23 cellular contexts compared by ENCODE assay signal in the genomic region with DNA sequence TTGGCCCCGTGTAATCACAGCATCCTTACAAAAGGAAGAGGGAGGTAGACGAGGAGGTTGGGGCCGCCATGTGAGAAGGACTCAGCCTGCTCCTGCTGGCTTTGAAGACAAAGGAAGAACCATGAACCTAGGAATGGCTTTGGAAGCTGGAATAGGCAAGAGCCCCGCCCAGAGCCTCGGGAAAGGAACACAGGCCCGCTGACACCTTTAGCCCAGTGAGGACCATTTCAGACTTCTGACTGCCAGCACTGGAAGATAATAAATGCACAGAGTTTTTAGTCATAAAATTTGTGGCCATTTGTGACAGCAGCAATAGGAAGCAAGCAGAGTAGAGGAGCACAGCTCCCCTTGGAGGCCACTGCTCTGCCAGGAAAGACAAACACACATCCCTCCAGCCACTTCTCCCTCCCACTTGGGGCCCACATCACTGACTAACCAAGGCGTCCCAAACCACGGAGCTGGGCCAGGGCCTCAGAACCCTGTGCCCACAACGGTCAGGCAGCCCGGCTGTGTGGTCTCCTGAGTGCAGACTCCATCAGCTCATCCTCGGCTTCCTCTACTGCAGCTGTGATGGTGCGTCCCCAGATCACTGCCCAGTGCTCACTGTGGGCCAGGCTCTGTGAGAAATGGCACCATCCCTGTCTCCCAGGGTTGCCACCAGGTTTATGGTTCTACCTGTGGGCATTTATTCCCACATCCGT. TPM values are rescaled to one million over a fixed set of nuclear protein-coding genes. Genes with fewer than 3 reads are reported as not detected.
DNase-seq lines count a peak whose midpoint lies in the region; ATAC-seq and TF ChIP-seq lines count a peak whose summit lies in the region.
"Had no signal": no experiment of that assay in that cellular context is flagged by ENCODE, and none has a peak within 500 bp of the region (broad histone marks: within the 10 kb centered on the region; RNA-seq: fewer than 3 reads in every experiment).

No MANE protein-coding gene starts in this region.

- H3K36me3 ChIP-seq in lower lobe of right lung (peaks cover 13% of the 10 kb centered on the region), upper lobe of right lung (no peaks in the 10 kb centered on the region)
- H3K36me3 ChIP-seq: BLaER1 had no signal

- no peak overlapping the region for H3K4me3 ChIP-seq in lower lobe of right lung
- no peak overlapping the region for H3K4me3 ChIP-seq in upper lobe of right lung
- H3K4me3 ChIP-seq: BLaER1, PC-9 had no signal

- no peak for ATAC-seq in natural killer cell treated with Interleukin-12 subunit alpha and Interleukin-12 subunit beta and Interleukin-15 and Interleukin-18, amount 100 ng/mL, for 72 hours
- ATAC-seq in natural killer cell, result no peak
- no peak for ATAC-seq in lower lobe of right lung
- ATAC-seq in upper lobe of right lung, result no peak
- no peak for ATAC-seq in HG03045 (IDR thresholded peaks at IDR 0.05; ENCODE audit: unreplicated experiment)
- no peak for ATAC-seq in GM21786 (IDR thresholded peaks at IDR 0.05; ENCODE audit: unreplicated experiment)
- ATAC-seq: HCT116 had no signal

- H3K4me1 ChIP-seq in lower lobe of right lung (no peaks in the 10 kb centered on the region), upper lobe of right lung (no peaks in the 10 kb centered on the region)
- H3K4me1 ChIP-seq: BLaER1 had no signal

- H3K4me3 Mint-ChIP-seq in natural killer cell treated with Interleukin-12 subunit alpha and Interleukin-12 subunit beta and Interleukin-15 and Interleukin-18, amount 100 ng/mL, for 72 hours, result no peak overlapping the region
- H3K4me3 Mint-ChIP-seq in natural killer cell, result no peak overlapping the region
- H3K4me3 Mint-ChIP-seq: CD4-positive, CD25-positive, alpha-beta regulatory T cell; IgD-negative memory B cell had no signal

- H3K27me3 Mint-ChIP-seq in natural killer cell treated with Interleukin-12 subunit alpha and Interleukin-12 subunit beta and Interleukin-15 and Interleukin-18, amount 100 ng/mL, for 72 hours, result no peaks in the 10 kb centered on the region
- H3K27me3 Mint-ChIP-seq in natural killer cell (ENCODE audit: low read depth in 2 of 2), result no peaks in the 10 kb centered on the region
- H3K27me3 Mint-ChIP-seq: IgD-negative memory B cell had no signal

- no peaks in the 10 kb centered on the region for H3K27me3 ChIP-seq in lower lobe of right lung (ENCODE audit: low read depth)
- H3K27me3 ChIP-seq in upper lobe of right lung, result no peaks in the 10 kb centered on the region
- H3K27me3 ChIP-seq: BLaER1 had no signal

- intact Hi-C loops in natural killer cell (cut with micrococcal nuclease), result no loop called here
- intact Hi-C loops in lower lobe of right lung (cut with DNase I), result no loop called here
- intact Hi-C loops in posterior vena cava (cut with DNase I), result no loop called here
- intact Hi-C loops in upper lobe of right lung (cut with DNase I), result no loop called here

- no peak overlapping the region for H3K27ac Mint-ChIP-seq in natural killer cell treated with Interleukin-12 subunit alpha and Interleukin-12 subunit beta and Interleukin-15 and Interleukin-18, amount 100 ng/mL, for 72 hours
- H3K27ac Mint-ChIP-seq in natural killer cell, result no peak overlapping the region
- H3K27ac Mint-ChIP-seq: CD4-positive, CD25-positive, alpha-beta regulatory T cell had no signal

- H3K9me3 ChIP-seq in lower lobe of right lung (no peaks in the 10 kb centered on the region), upper lobe of right lung (no peaks in the 10 kb centered on the region)
- H3K9me3 ChIP-seq: BLaER1 had no signal

- no peaks in the 10 kb centered on the region for H3K36me3 Mint-ChIP-seq in natural killer cell treated with Interleukin-12 subunit alpha and Interleukin-12 subunit beta and Interleukin-15 and Interleukin-18, amount 100 ng/mL, for 72 hours
- no peaks in the 10 kb centered on the region for H3K36me3 Mint-ChIP-seq in natural killer cell
- H3K36me3 Mint-ChIP-seq: CD4-positive, CD25-positive, alpha-beta regulatory T cell had no signal

- TF ChIP-seq CTCF in natural killer cell (IDR thresholded peaks at IDR 0.05) (no peak), lower lobe of right lung (IDR thresholded peaks at IDR 0.05) (no peak), upper lobe of right lung (IDR thresholded peaks at IDR 0.05) (no peak)

- no peaks in the 10 kb centered on the region for H3K9me3 Mint-ChIP-seq in natural killer cell treated with Interleukin-12 subunit alpha and Interleukin-12 subunit beta and Interleukin-15 and Interleukin-18, amount 100 ng/mL, for 72 hours
- no peaks in the 10 kb centered on the region for H3K9me3 Mint-ChIP-seq in natural killer cell
- H3K9me3 Mint-ChIP-seq: IgD-negative memory B cell had no signal

- H3K4me1 Mint-ChIP-seq in natural killer cell treated with Interleukin-12 subunit alpha and Interleukin-12 subunit beta and Interleukin-15 and Interleukin-18, amount 100 ng/mL, for 72 hours (ENCODE audit: low read depth in 2 of 2), result no peaks in the 10 kb centered on the region
- no peaks in the 10 kb centered on the region for H3K4me1 Mint-ChIP-seq in natural killer cell
- H3K4me1 Mint-ChIP-seq: CD4-positive, CD25-positive, alpha-beta regulatory T cell had no signal

- peak; percentile 37 for DNase-seq in natural killer cell treated with Interleukin-12 subunit alpha and Interleukin-12 subunit beta and Interleukin-15 and Interleukin-18, amount 100 ng/mL, for 72 hours (ENCODE audit: low spot score)
- DNase-seq in natural killer cell, result no peak
- DNase-seq in lower lobe of right lung, result peak; percentile 33
- peak; percentile 65 for DNase-seq in posterior vena cava (ENCODE audit: low spot score)
- peak; percentile 49 for DNase-seq in upper lobe of right lung
- DNase-seq in mesenteric fat pad (ENCODE audit: low spot score), result no peak
- DNase-seq: CD4-positive, CD25-positive, alpha-beta regulatory T cell; DMS53; MM.1S; NCI-H2029; NCI-H446; NCI-H524 treated with DMSO at 0.1 percent for 48 hours; NCI-H774; PC-9; SHP77 had no signal

- no peak overlapping the region for H3K27ac ChIP-seq in lower lobe of right lung
- H3K27ac ChIP-seq in upper lobe of right lung, result no peak overlapping the region
- H3K27ac ChIP-seq: BLaER1, HL-60, KMS-11, PC-9 had no signal

RNA-seq across cellular contexts. Expression of gene TFCP2L1, which starts 39.7 kb away (rescaled TPM):
- under 1 TPM; 0.19 to 0.33 TPM for total RNA-seq in natural killer cell treated with Interleukin-12 subunit alpha and Interleukin-12 subunit beta and Interleukin-15 and Interleukin-18, amount 100 ng/mL, for 72 hours
- total RNA-seq in natural killer cell (1 to 10 TPM in 1 of 3 donors, under 1 TPM in 2; 0.72 to 1.8 (median 0.85) TPM), lower lobe of right lung (19.2 TPM), posterior vena cava (1 to 10 TPM in 1 of 2 donors, under 1 TPM in 1; 0.29 to 2.3 TPM), upper lobe of right lung (22.0 TPM), mesenteric fat pad (3.1 TPM)
- total RNA-seq: RPMI7951 had no signal

Comparison
In these comparisons a context has a peak if more than half of its experiments do, and no peak if none do; other contexts are left out.
1. DNase-seq: peak in natural killer cell treated with Interleukin-12 subunit alpha and Interleukin-12 subunit beta and Interleukin-15 and Interleukin-18, amount 100 ng/mL, for 72 hours (single experiment), lower lobe of right lung (single experiment), posterior vena cava (single experiment) and upper lobe of right lung (single experiment); none in natural killer cell (single experiment) and mesenteric fat pad (single experiment).